ENCODE assay signal across 1 cellular context in the genomic region with DNA sequence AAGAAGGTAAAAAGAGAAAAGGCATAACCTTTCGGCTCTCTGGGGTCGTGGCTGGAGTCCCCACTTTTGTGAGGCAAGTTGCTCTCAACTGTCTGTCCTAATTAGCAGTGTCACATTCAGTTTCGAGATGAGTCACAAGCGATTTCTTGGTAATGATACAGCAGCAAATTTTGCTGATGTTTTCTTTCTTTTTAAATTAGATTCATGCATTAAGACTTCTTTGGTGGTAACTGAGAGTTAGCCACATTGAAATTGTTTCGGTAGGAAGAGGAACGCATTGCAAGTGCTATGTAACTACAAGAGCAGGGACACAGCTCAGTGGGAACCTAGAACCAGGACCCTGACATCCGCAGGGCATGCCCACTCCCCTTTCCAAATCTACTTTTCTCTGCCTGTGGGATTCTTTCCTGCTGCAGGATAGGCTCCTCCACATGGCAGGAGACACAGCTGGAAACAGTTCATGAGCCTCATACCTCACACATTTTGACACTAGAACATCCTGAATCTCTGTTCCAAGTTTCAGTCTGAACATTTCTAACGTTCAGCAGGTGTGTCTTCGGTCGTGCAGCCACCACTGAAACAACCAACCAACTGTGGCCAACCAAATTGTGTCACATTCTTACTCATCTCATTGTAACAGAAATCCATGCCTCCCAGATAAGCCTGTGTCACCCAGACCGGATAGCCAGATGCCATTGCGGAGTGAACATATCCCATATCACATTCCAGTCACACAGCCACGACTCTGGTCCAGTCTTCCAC.
TF ChIP-seq lines count a peak whose summit lies in the region.

No MANE protein-coding gene starts in this region.

TF ChIP-seq in GM12878, 131 proteins besides CTCF, POLR2A, EP300 and RAD21 (continued from another document):
- peak; percentile 79 for TF ChIP-seq ATF7 (IDR thresholded peaks at IDR 0.05; ENCODE audit: low read depth)
